In the genomic region with DNA sequence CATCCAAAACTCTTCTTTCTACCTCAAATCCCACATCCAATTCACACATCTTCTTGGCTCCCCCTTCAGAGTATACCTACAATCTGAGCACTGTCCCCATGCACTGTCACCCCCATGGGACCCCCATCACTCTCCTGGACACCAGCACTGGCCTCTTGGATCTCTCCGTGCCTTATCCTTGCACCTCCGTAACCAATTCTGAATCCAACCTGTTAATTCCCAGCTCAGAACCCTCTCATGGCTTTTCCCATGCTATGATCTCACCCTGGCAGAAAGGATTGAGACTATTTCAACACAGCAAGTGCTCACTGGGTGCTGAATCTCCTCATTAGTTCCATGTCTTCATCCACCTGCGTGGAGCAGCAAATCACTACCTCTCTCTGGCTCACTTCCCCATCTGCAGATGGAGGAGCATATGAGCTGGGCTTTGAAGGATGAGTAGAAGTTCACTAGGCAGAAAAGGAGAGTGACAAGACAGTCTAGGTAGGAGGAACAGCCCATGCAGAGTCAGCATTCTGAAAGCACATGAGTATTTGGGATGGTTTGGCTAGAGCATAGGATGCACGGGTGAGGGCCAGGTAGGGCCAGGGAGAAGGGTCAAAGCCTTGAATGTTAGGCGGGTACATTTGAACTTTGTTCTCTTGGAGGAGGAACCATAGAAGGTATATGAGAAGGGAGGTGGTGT, we compare ENCODE assay signal across 19 cellular contexts. TPM values are rescaled to one million over a fixed set of nuclear protein-coding genes. Genes with fewer than 3 reads are reported as not detected.
DNase-seq lines count a peak whose midpoint lies in the region; ATAC-seq, FAIRE-seq and TF ChIP-seq lines count a peak whose summit lies in the region.
"Had no signal": no experiment of that assay in that cellular context is flagged by ENCODE, and none has a peak within 500 bp of the region (broad histone marks: within the 10 kb centered on the region; RNA-seq: fewer than 3 reads in every experiment).

No MANE protein-coding gene starts in this region.

- H3K36me3 Mint-ChIP-seq in CD4-positive, CD25-positive, alpha-beta regulatory T cell: peaks cover 41% of the 10 kb centered on the region
- peaks cover 50% of the 10 kb centered on the region for H3K36me3 Mint-ChIP-seq in activated naive CD8-positive, alpha-beta T cell treated with anti-CD3 and anti-CD28 coated beads, Interleukin-2, amount 50 U/mL, for 24 hours (ENCODE audit: low read depth)
- H3K36me3 Mint-ChIP-seq in nephron progenitor cell (ENCODE audit: low read depth): peaks cover 56% of the 10 kb centered on the region

- no peak for FAIRE-seq in A549 (lab: Jason Lieb, UNC)
- FAIRE-seq: TTC549 had no signal

- H3K27me3 ChIP-seq in CD4-positive, CD25-positive, alpha-beta regulatory T cell (ENCODE audit: control insufficient read depth, insufficient read depth, low read length): no peaks in the 10 kb centered on the region
- H3K27me3 ChIP-seq: foreskin keratinocyte had no signal

- no peak for TF ChIP-seq RAD21 in A549 (conservative IDR thresholded peaks at IDR 0.05 in 1 of 2, IDR thresholded peaks at IDR 0.05 in 1 of 2)

- WGBS in A549 (ENCODE audit: missing lambda C conversion rate): 93% methylated on average over 5 of the region's 5 CpGs

- peaks cover 50% of the 10 kb centered on the region for H3K4me1 ChIP-seq in A549
- no peaks in the 10 kb centered on the region for H3K4me1 ChIP-seq in CD4-positive, CD25-positive, alpha-beta regulatory T cell (ENCODE audit: control insufficient read depth, insufficient read depth, low read length, poor library complexity, severe bottlenecking)

- in situ Hi-C loops in GM13976 (cut with MboI; ENCODE audit: low sequenced_read_pairs, unreplicated experiment): no loop called here

- POLR2A ChIA-PET in A549 (lab: Yijun Ruan, JAX): no interaction called here

- H3K4me3 ChIP-seq in A549: no peak overlapping the region
- no peak overlapping the region for H3K4me3 ChIP-seq in CD4-positive, CD25-positive, alpha-beta regulatory T cell (ENCODE audit: low read depth, low read length)
- H3K4me3 ChIP-seq: smooth muscle cell, thoracic aorta had no signal

- no peaks in the 10 kb centered on the region for H3K27me3 Mint-ChIP-seq in CD4-positive, CD25-positive, alpha-beta regulatory T cell
- H3K27me3 Mint-ChIP-seq in activated naive CD8-positive, alpha-beta T cell treated with anti-CD3 and anti-CD28 coated beads, Interleukin-2, amount 50 U/mL, for 24 hours: no peaks in the 10 kb centered on the region
- H3K27me3 Mint-ChIP-seq in nephron progenitor cell (ENCODE audit: low read depth, poor library complexity): peaks cover 2% of the 10 kb centered on the region

- TF ChIP-seq POLR2A in A549 (IDR thresholded peaks at IDR 0.05; ENCODE audit: low read length): no peak

- H3K27ac ChIP-seq in A549: peak overlapping the region; percentile 90 to 97
- no peak overlapping the region for H3K27ac ChIP-seq in CD4-positive, CD25-positive, alpha-beta regulatory T cell (ENCODE audit: insufficient read depth, low read length, poor library complexity, severe bottlenecking)
- H3K27ac ChIP-seq: foreskin keratinocyte had no signal

- 0 out of 3 replicates have a peak, but pooled peaks cover 4% of the 10 kb centered on the region for H3K9me3 ChIP-seq in A549
- H3K9me3 ChIP-seq in CD4-positive, CD25-positive, alpha-beta regulatory T cell (ENCODE audit: control insufficient read depth in 2 of 2, low read length in 2 of 2): no peaks in the 10 kb centered on the region
- H3K9me3 ChIP-seq: thoracic aorta had no signal

- peaks cover 81% of the 10 kb centered on the region for H3K36me3 ChIP-seq in CD4-positive, CD25-positive, alpha-beta regulatory T cell (ENCODE audit: control insufficient read depth, insufficient read depth, low read length)

- DNase-seq in A549 (ENCODE audit: low read depth in 1 of 2, low spot score in 1 of 2) (no peak), nephron progenitor cell (no peak), GM13976 (ENCODE audit: low spot score) (no peak)
- DNase-seq in CD4-positive, CD25-positive, alpha-beta regulatory T cell: no peak
- DNase-seq in activated naive CD8-positive, alpha-beta T cell treated with anti-CD3 and anti-CD28 coated beads, Interleukin-2, amount 50 U/mL, for 24 hours: no peak
- DNase-seq: activated CD4-positive, alpha-beta T cell treated with anti-CD3 and anti-CD28 coated beads for 48 hours; activated CD8-positive, alpha-beta memory T cell treated with anti-CD3 and anti-CD28 coated beads, Interleukin-2, amount 50 U/mL, for 48 hours; COR-L47; foreskin keratinocyte; KBM-7; natural killer cell; NCI-H187; NCI-H345; stimulated activated CD4-positive, alpha-beta T cell treated with anti-CD3 and anti-CD28 coated beads, Interleukin-4, amount 100 ng/mL, for 4 hours had no signal

- H3K27ac Mint-ChIP-seq in CD4-positive, CD25-positive, alpha-beta regulatory T cell: peak overlapping the region in 2 of 3 donors; percentile 0 to 2
- peak overlapping the region; percentile 8 for H3K27ac Mint-ChIP-seq in activated naive CD8-positive, alpha-beta T cell treated with anti-CD3 and anti-CD28 coated beads, Interleukin-2, amount 50 U/mL, for 24 hours
- peak overlapping the region; percentile 77 for H3K27ac Mint-ChIP-seq in nephron progenitor cell
- H3K27ac Mint-ChIP-seq: natural killer cell had no signal

- H3K4me2 ChIP-seq in A549: no peak overlapping the region; the same call in 2 of the 3 replicates
- H3K4me2 ChIP-seq: smooth muscle cell had no signal

- CTCF ChIA-PET in A549 (lab: Yijun Ruan, JAX): interaction anchor here (1.2 to 2.6 kb wide), 6 partner anchors 10 to 191 kb away, joined by 4 to 16 read pairs (median 4); no protein-coding TSS in a partner anchor

- no peak for TF ChIP-seq CTCF in A549 (IDR thresholded peaks at IDR 0.05)
- no peak for TF ChIP-seq CTCF in nephron progenitor cell (IDR thresholded peaks at IDR 0.05)
- TF ChIP-seq CTCF in GM13976 (IDR thresholded peaks at IDR 0.05; ENCODE audit: borderline replicate concordance, control extremely low read depth, extremely low read depth, insufficient read depth, missing control alignments): no peak

- ATAC-seq in A549 (no peak), HG03095 (IDR thresholded peaks at IDR 0.05; ENCODE audit: unreplicated experiment) (no peak), GM19395 (IDR thresholded peaks at IDR 0.05; ENCODE audit: unreplicated experiment) (no peak)
- no peak for ATAC-seq in CD4-positive, CD25-positive, alpha-beta regulatory T cell (ENCODE audit: low read depth in 2 of 2)
- ATAC-seq in activated naive CD8-positive, alpha-beta T cell treated with anti-CD3 and anti-CD28 coated beads, Interleukin-2, amount 50 U/mL, for 24 hours: no peak
- ATAC-seq: foreskin keratinocyte, natural killer cell had no signal

- no peak overlapping the region for H3K4me3 Mint-ChIP-seq in CD4-positive, CD25-positive, alpha-beta regulatory T cell
- H3K4me3 Mint-ChIP-seq in activated naive CD8-positive, alpha-beta T cell treated with anti-CD3 and anti-CD28 coated beads, Interleukin-2, amount 50 U/mL, for 24 hours: no peak overlapping the region
- no peak overlapping the region for H3K4me3 Mint-ChIP-seq in nephron progenitor cell
- H3K4me3 Mint-ChIP-seq: natural killer cell had no signal

- no peak for TF ChIP-seq EP300 in A549 (IDR thresholded peaks at IDR 0.05)

- H3K4me1 Mint-ChIP-seq in CD4-positive, CD25-positive, alpha-beta regulatory T cell: peaks cover 0 to 6% (median 0%) of the 10 kb centered on the region in 4 donors
- H3K4me1 Mint-ChIP-seq in activated naive CD8-positive, alpha-beta T cell treated with anti-CD3 and anti-CD28 coated beads, Interleukin-2, amount 50 U/mL, for 24 hours: peaks cover 2% of the 10 kb centered on the region
- peaks cover 38% of the 10 kb centered on the region for H3K4me1 Mint-ChIP-seq in nephron progenitor cell

- H3K9me3 Mint-ChIP-seq in CD4-positive, CD25-positive, alpha-beta regulatory T cell: peaks cover 0 to 2% (median 0%) of the 10 kb centered on the region in 7 donors
- no peaks in the 10 kb centered on the region for H3K9me3 Mint-ChIP-seq in activated naive CD8-positive, alpha-beta T cell treated with anti-CD3 and anti-CD28 coated beads, Interleukin-2, amount 50 U/mL, for 24 hours
- no peaks in the 10 kb centered on the region for H3K9me3 Mint-ChIP-seq in nephron progenitor cell
- H3K9me3 Mint-ChIP-seq: natural killer cell had no signal

TF ChIP-seq in A549, 52 proteins besides CTCF, POLR2A, EP300 and RAD21:
- TF ChIP-seq MAFK (IDR thresholded peaks at IDR 0.05; ENCODE audit: partially characterized antibody) (peak; percentile 71), EHF (CRISPR knock-in tag; IDR thresholded peaks at IDR 0.05) (no peak), ZNF302 (CRISPR knock-in tag; IDR thresholded peaks at IDR 0.05) (no peak), MAZ (IDR thresholded peaks at IDR 0.05; ENCODE audit: borderline replicate concordance, low read depth, low read length) (no peak)
- TF ChIP-seq, protein P1, sequence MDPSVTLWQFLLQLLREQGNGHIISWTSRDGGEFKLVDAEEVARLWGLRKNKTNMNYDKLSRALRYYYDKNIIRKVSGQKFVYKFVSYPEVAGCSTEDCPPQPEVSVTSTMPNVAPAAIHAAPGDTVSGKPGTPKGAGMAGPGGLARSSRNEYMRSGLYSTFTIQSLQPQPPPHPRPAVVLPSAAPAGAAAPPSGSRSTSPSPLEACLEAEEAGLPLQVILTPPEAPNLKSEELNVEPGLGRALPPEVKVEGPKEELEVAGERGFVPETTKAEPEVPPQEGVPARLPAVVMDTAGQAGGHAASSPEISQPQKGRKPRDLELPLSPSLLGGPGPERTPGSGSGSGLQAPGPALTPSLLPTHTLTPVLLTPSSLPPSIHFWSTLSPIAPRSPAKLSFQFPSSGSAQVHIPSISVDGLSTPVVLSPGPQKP (IDR thresholded peaks at IDR 0.05; ENCODE audit: low read depth, low read length): no peak
- TF ChIP-seq, protein P2, sequence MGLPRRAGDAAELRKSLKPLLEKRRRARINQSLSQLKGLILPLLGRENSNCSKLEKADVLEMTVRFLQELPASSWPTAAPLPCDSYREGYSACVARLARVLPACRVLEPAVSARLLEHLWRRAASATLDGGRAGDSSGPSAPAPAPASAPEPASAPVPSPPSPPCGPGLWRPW (IDR thresholded peaks at IDR 0.05): no peak

RNA-seq across cellular contexts. Expression of a gene that starts 48.7 kb away (rescaled TPM):
- polyA plus RNA-seq in A549 (2011; rRNA removed) (73.3 and 76.2 TPM in 2 replicates), A549 (2017; fragmentation: RNase III; extraction: RNeasy Plus Mini Kit Qiagen cat#74134 plus additional on column Dnase treatment) (66.2 to 73.8 TPM (median 66.5 TPM) in 3 replicates)
- 39.4 and 55.1 TPM in 2 replicates for polyA plus RNA-seq in A549 (2012; cell fraction: cytosol; rRNA removed)
- 144 and 151 TPM in 2 replicates for polyA plus RNA-seq in A549 (2012; cell fraction: nucleus; rRNA removed)
- polyA minus RNA-seq in A549 (2011; rRNA and poly(A)+ RNA removed): 141 and 148 TPM in 2 replicates
- 73.3 TPM for total RNA-seq in CD4-positive, CD25-positive, alpha-beta regulatory T cell
- polyA plus RNA-seq in CD4-positive, CD25-positive, alpha-beta regulatory T cell: 10 to 100 TPM in 1 of 4 donors, 1 to 10 TPM in 3; 6.9 to 12.9 (median 8.2) TPM

Comparison
In these comparisons a context has a peak if more than half of its experiments do, and no peak if none do; other contexts are left out.
1. H3K27ac Mint-ChIP-seq: peak in every context shown above with its lines; median percentile 77 in nephron progenitor cell; 8 in activated naive CD8-positive, alpha-beta T cell treated with anti-CD3 and anti-CD28 coated beads, Interleukin-2, amount 50 U/mL, for 24 hours; 1 in CD4-positive, CD25-positive, alpha-beta regulatory T cell.